In the genomic region with DNA sequence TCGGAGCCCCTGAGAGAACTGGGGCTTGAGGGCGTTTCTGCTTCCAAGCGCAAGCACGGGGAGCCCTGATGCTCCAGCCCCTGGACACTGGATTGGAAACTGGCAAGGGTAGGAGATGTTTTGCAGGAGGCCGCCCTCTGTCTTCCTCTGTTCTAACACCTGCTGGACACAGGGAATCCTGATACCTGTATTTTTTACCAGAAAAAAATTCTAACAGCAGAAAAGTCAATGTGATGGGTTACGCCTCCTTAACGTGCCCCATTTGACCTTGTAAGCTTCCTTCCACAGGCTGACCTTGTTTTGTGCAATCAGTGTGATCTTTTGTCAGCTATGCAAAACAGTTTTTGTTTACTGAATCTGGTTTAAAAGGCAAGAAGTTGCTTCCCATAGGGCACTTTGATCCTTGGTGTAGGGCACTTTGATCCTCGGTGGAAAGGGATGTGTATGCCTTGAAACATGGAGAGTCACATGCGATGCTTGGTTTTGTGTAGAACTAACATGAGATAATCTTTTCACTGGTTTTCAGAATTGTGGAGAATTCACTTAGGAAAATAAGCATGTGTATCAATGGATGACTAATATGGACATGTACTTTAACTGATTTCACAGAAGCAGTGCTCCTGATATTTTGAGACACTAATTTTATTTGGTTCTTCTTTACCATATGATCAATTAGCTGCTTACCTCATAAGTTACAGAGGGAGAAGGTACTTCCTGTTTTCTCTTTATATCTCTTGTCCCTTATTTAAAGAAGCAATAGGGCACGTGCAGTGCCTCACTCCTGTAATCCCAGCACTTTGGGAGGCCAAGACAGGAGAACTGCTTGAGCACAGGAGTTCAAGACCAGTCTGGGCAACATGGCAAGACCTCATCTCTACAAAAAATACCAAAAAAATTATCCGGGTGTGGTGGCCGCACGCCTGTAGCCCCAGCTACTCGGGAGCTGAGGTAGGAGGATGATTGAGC, we compare ENCODE assay signal across 8 cellular contexts. TPM values are rescaled to one million over a fixed set of nuclear protein-coding genes. Genes with fewer than 3 reads are reported as not detected.
DNase-seq lines count a peak whose midpoint lies in the region; ATAC-seq and TF ChIP-seq lines count a peak whose summit lies in the region.

No MANE protein-coding gene starts in this region.

- H3K4me3 ChIP-seq in ascending aorta (peak overlapping the region; percentile 59 to 67), iPS-15b (ENCODE audit: low read depth, low read length) (peak overlapping the region; percentile 59), stomach smooth muscle (ENCODE audit: low read length in 2 of 2) (peak overlapping the region; percentile 59 to 74)

- peaks cover 0 to 3% of the 10 kb centered on the region in 2 donors for H3K4me1 ChIP-seq in ascending aorta
- H3K4me1 ChIP-seq in iPS-15b (ENCODE audit: control insufficient read depth, insufficient read depth, low read length): peaks cover 7% of the 10 kb centered on the region
- H3K4me1 ChIP-seq in stomach smooth muscle (ENCODE audit: control insufficient read depth, insufficient read depth, low read length): no peaks in the 10 kb centered on the region

- H3K9ac ChIP-seq in iPS-15b (ENCODE audit: low read depth, low read length): no peak overlapping the region
- no peak overlapping the region for H3K9ac ChIP-seq in stomach smooth muscle (ENCODE audit: low read length in 2 of 2)

- no peak for TF ChIP-seq CTCF in ascending aorta (IDR thresholded peaks at IDR 0.05)

- no peaks in the 10 kb centered on the region for H3K27me3 ChIP-seq in ascending aorta
- peaks cover 7% of the 10 kb centered on the region for H3K27me3 ChIP-seq in iPS-15b (ENCODE audit: control insufficient read depth, insufficient read depth, low read length)
- H3K27me3 ChIP-seq in stomach smooth muscle (ENCODE audit: control insufficient read depth in 1 of 2, insufficient read depth in 2 of 2, low read length in 2 of 2): no peaks in the 10 kb centered on the region

- no peak overlapping the region for H3K27ac ChIP-seq in ascending aorta
- H3K27ac ChIP-seq in stomach smooth muscle (ENCODE audit: low read length): no peak overlapping the region

- intact Hi-C loops in ascending aorta (cut with DNase I): loop anchor here (10.0 kb wide), 2 partner anchors 173 to 343 kb away; a partner anchor contains a TSS

- ATAC-seq in HG03045 (IDR thresholded peaks at IDR 0.05; ENCODE audit: unreplicated experiment): peak; percentile 15
- no peak for ATAC-seq in HG02981 (IDR thresholded peaks at IDR 0.05; ENCODE audit: unreplicated experiment)

- no peaks in the 10 kb centered on the region for H3K9me3 ChIP-seq in ascending aorta
- no peaks in the 10 kb centered on the region for H3K9me3 ChIP-seq in iPS-15b (ENCODE audit: control insufficient read depth, insufficient read depth, low read length)
- H3K9me3 ChIP-seq in stomach smooth muscle (ENCODE audit: control insufficient read depth in 2 of 2, low read length in 2 of 2): no peaks in the 10 kb centered on the region

- DNase-seq in ascending aorta (ENCODE audit: low spot score in 2 of 2) (no peak), foreskin melanocyte (no peak)
- no peak for DNase-seq in stimulated activated CD4-positive, alpha-beta T cell treated with anti-CD3 and anti-CD28 coated beads, Interleukin-15, amount 100 ng/mL, for 24 hours
- DNase-seq in stimulated activated CD4-positive, alpha-beta T cell treated with anti-CD3 and anti-CD28 coated beads, Interleukin-4, amount 100 ng/mL, for 24 hours: no peak

- H3K36me3 ChIP-seq in ascending aorta: no peaks in the 10 kb centered on the region
- no peaks in the 10 kb centered on the region for H3K36me3 ChIP-seq in iPS-15b (ENCODE audit: control insufficient read depth, insufficient read depth, low read length)
- H3K36me3 ChIP-seq in stomach smooth muscle (ENCODE audit: control insufficient read depth in 2 of 2, insufficient read depth in 2 of 2, low read length in 2 of 2): no peaks in the 10 kb centered on the region

RNA-seq across cellular contexts. Expression of a gene that starts 59.9 kb away (rescaled TPM):
- total RNA-seq in ascending aorta: 14.9 TPM
